ENCODE assay signal across 8 cellular contexts in the genomic region with DNA sequence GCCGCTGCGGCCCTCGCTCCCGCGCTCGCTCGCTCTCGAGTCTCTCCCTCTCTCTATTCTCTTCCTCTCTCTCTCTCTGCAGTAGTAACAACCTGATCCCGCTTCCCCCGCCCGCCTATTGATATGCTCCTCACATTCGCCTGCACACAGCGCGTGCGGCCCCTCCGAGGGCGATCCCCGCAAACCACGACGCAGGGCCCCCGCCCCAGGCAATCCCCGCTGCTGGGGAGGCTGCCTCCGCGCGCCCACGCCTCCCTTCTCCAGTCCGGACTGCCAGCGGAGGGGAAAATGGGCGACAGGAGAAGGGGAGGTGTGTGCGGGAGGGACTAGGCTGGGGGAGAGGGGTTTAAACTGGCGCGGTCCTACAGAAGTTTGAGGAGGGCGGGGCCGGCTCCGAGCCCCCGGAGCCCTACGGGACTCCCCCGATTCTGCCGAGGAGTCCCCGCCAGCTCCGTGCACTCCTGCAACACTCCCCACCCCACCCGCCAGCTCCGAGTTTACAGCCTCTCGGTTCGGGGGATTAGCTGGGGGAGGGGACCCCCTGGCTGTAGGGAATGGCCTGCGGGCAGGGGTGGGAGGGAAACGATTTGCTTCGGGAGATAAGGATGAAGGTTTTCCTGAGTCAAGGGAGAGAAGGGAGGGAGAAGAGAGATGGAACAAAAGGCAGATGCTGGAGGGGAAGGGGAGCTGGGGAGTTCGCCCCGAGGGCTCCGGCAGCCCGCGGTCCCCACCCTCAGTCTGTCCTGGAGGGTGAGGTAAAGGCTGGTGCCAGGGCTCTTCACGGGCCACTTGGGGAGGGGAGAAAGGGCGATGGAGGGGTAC.
A peak's percentile ranks its signal among the peaks of the same experiment; 100 is the strongest.
DNase-seq lines count a peak whose midpoint lies in the region; ATAC-seq lines count a peak whose summit lies in the region.

No MANE protein-coding gene starts in this region.

- peak; percentile 64 to 66 for ATAC-seq in activated T-cell treated with anti-CD3 and anti-CD28 coated beads, Interleukin-2, amount 50 U/mL, for 4 hours
- peak; percentile 32 for ATAC-seq in stimulated activated memory B cell treated with anti-CD40 and anti-IgM and Interleukin-4, amounts not matched to agents 10 μg/mL and 1 μg/mL and 100 μg/mL, for 72 hours
- ATAC-seq in GM21529 (IDR thresholded peaks at IDR 0.05; ENCODE audit: unreplicated experiment) = no peak
- ATAC-seq in GM19328 (IDR thresholded peaks at IDR 0.05; ENCODE audit: unreplicated experiment) = no peak

- no peaks in the 10 kb centered on the region for H3K9me3 Mint-ChIP-seq in activated T-cell treated with anti-CD3 and anti-CD28 coated beads, Interleukin-2, amount 50 U/mL, for 4 hours
- H3K9me3 Mint-ChIP-seq in stimulated activated memory B cell treated with anti-CD40 and anti-IgM and Interleukin-4, amounts not matched to agents 10 μg/mL and 1 μg/mL and 100 μg/mL, for 72 hours = no peaks in the 10 kb centered on the region

- DNase-seq in NCI-H345 (lab: John Stamatoyannopoulos, UW) (peak; percentile 20), NCI-H345 treated with DMSO at 0.1 percent for 48 hours (lab: John Stamatoyannopoulos, UW; ENCODE audit: unreplicated experiment) (no peak), cortex of kidney (lab: John Stamatoyannopoulos, UW) (no peak)
- peak; percentile 18 for DNase-seq in activated T-cell treated with anti-CD3 and anti-CD28 coated beads, Interleukin-2, amount 50 U/mL, for 4 hours

- no peaks in the 10 kb centered on the region for H3K9me3 ChIP-seq in iPS-18a (ENCODE audit: control insufficient read depth, low read depth, low read length)

- H3K9ac ChIP-seq in iPS-18a (ENCODE audit: low read length) = peak overlapping the region; percentile 30

- H3K4me1 Mint-ChIP-seq in activated T-cell treated with anti-CD3 and anti-CD28 coated beads, Interleukin-2, amount 50 U/mL, for 4 hours (ENCODE audit: low read depth) = peaks cover 24% of the 10 kb centered on the region
- H3K4me1 Mint-ChIP-seq in stimulated activated memory B cell treated with anti-CD40 and anti-IgM and Interleukin-4, amounts not matched to agents 10 μg/mL and 1 μg/mL and 100 μg/mL, for 72 hours = peaks cover 30% of the 10 kb centered on the region

- no peaks in the 10 kb centered on the region for H3K36me3 ChIP-seq in iPS-18a (ENCODE audit: control insufficient read depth, low read depth, low read length)

- peaks cover 74% of the 10 kb centered on the region for H3K27me3 Mint-ChIP-seq in activated T-cell treated with anti-CD3 and anti-CD28 coated beads, Interleukin-2, amount 50 U/mL, for 4 hours (ENCODE audit: low read depth)
- peaks cover 88% of the 10 kb centered on the region for H3K27me3 Mint-ChIP-seq in stimulated activated memory B cell treated with anti-CD40 and anti-IgM and Interleukin-4, amounts not matched to agents 10 μg/mL and 1 μg/mL and 100 μg/mL, for 72 hours

- no peak overlapping the region for H3K27ac ChIP-seq in iPS-18a (ENCODE audit: low read length)

- H3K4me3 Mint-ChIP-seq in activated T-cell treated with anti-CD3 and anti-CD28 coated beads, Interleukin-2, amount 50 U/mL, for 4 hours = peak overlapping the region; percentile 53
- peak overlapping the region; percentile 65 for H3K4me3 Mint-ChIP-seq in stimulated activated memory B cell treated with anti-CD40 and anti-IgM and Interleukin-4, amounts not matched to agents 10 μg/mL and 1 μg/mL and 100 μg/mL, for 72 hours

- no peaks in the 10 kb centered on the region for H3K36me3 Mint-ChIP-seq in activated T-cell treated with anti-CD3 and anti-CD28 coated beads, Interleukin-2, amount 50 U/mL, for 4 hours (ENCODE audit: insufficient read depth)
- H3K36me3 Mint-ChIP-seq in stimulated activated memory B cell treated with anti-CD40 and anti-IgM and Interleukin-4, amounts not matched to agents 10 μg/mL and 1 μg/mL and 100 μg/mL, for 72 hours = no peaks in the 10 kb centered on the region

- H3K27ac Mint-ChIP-seq in stimulated activated memory B cell treated with anti-CD40 and anti-IgM and Interleukin-4, amounts not matched to agents 10 μg/mL and 1 μg/mL and 100 μg/mL, for 72 hours = no peak overlapping the region

- H3K4me1 ChIP-seq in iPS-18a (ENCODE audit: control insufficient read depth, low read depth, low read length) = peaks cover 4% of the 10 kb centered on the region

- peaks cover 60% of the 10 kb centered on the region for H3K27me3 ChIP-seq in iPS-18a (ENCODE audit: control insufficient read depth, insufficient read depth, low read length)

- H3K4me3 ChIP-seq in iPS-18a (ENCODE audit: low read length) = peak overlapping the region; percentile 75

Comparison
In these comparisons a context has a peak if more than half of its experiments do, and no peak if none do; other contexts are left out.
1. DNase-seq: peak in NCI-H345 (single experiment) and activated T-cell treated with anti-CD3 and anti-CD28 coated beads, Interleukin-2, amount 50 U/mL, for 4 hours (single experiment); none in NCI-H345 treated with DMSO at 0.1 percent for 48 hours (single experiment) and cortex of kidney (single experiment).
2. ATAC-seq: peak in activated T-cell treated with anti-CD3 and anti-CD28 coated beads, Interleukin-2, amount 50 U/mL, for 4 hours (2 of 2) and stimulated activated memory B cell treated with anti-CD40 and anti-IgM and Interleukin-4, amounts not matched to agents 10 μg/mL and 1 μg/mL and 100 μg/mL, for 72 hours (single experiment); none in GM21529 (single experiment) and GM19328 (single experiment).